8 cellular contexts compared by ENCODE assay signal in the genomic region with DNA sequence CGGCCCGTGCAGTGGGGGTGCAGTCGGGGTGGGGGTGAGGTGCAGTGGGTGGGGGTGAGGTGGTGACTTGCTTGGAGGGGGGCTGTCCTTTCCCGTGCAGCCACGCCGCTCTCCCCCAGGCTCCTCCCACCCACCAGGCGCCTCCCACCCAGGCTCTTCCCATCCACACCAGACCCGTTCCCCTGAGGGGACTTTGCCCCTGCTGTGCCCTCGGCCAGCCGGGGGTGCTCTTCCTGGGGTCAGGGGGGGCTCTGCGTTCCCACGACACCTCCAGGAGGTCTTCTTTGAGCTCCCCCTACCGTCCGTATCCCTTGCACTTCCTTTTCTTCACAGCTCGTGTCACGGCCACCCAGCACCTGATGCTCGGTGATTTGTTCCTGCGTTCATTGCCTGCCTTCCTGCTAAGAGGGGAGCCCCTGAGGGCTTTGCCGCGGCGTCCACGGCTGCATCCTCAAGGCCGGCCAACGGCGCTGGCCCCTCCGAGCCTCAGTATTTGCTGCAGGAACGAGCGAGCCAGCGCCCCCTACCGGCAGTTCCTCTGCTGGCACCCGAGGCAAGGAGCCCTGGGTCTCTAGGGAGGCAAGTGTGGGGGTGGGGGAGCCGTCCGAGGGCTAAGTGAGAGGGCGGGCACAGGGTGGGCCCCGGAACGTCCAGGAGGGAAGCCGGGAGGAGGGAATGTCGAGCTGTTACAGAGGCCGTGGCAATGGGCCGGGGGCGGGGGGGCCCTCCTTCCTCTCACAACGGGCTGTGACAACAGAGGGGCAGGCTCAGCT. TPM values are rescaled to one million over a fixed set of nuclear protein-coding genes. Genes with fewer than 3 reads are reported as not detected.
DNase-seq lines count a peak whose midpoint lies in the region; ATAC-seq and TF ChIP-seq lines count a peak whose summit lies in the region.

No MANE protein-coding gene starts in this region.

- peaks cover 12% of the 10 kb centered on the region for H3K36me3 Mint-ChIP-seq in Calu3 (ENCODE audit: insufficient read depth, unreplicated experiment)
- H3K36me3 Mint-ChIP-seq in progenitor cell of endocrine pancreas (ENCODE audit: insufficient read depth): no peaks in the 10 kb centered on the region

- peak overlapping the region in 1 of 12 donors; percentile 26 for H3K27ac ChIP-seq in heart left ventricle
- H3K27ac ChIP-seq in upper lobe of left lung: peak overlapping the region in 1 of 4 donors; percentile 0

- intact Hi-C loops in Calu3 (cut with micrococcal nuclease; ENCODE audit: unreplicated experiment): no loop called here
- intact Hi-C loops in heart left ventricle (cut with DNase I): loop anchor here in 1 of 10 donors (5.0 kb wide), 1 partner anchor 199 kb away; no protein-coding TSS in a partner anchor

- H3K4me1 ChIP-seq in heart left ventricle: peaks cover 0 to 31% (median 6%) of the 10 kb centered on the region in 12 donors
- H3K4me1 ChIP-seq in upper lobe of left lung: peaks cover 9 to 14% (median 13%) of the 10 kb centered on the region in 4 donors

- H3K9me3 Mint-ChIP-seq in Calu3 (ENCODE audit: low read depth, unreplicated experiment) (no peaks in the 10 kb centered on the region), progenitor cell of endocrine pancreas (ENCODE audit: low read depth) (no peaks in the 10 kb centered on the region)

- TF ChIP-seq CTCF in Calu3 (IDR thresholded peaks at IDR 0.05; ENCODE audit: unreplicated experiment) (peak; percentile 96), heart left ventricle (IDR thresholded peaks at IDR 0.05) (peak; percentile 64 to 84 (median 74)), progenitor cell of endocrine pancreas (IDR thresholded peaks at IDR 0.05; ENCODE audit: unreplicated experiment) (peak; percentile 89), upper lobe of left lung (IDR thresholded peaks at IDR 0.05) (peak; percentile 63 to 87 (median 78))

- TF ChIP-seq EP300 in upper lobe of left lung (IDR thresholded peaks at IDR 0.05): no peak

- WGBS in heart left ventricle, 4 donors: 0 to 1% (median 1%) methylated on average over 32 to 42 of the region's 42 CpGs
- WGBS in upper lobe of left lung, 2 donors: 1 to 2% methylated on average over 21 to 36 of the region's 42 CpGs

- no peaks in the 10 kb centered on the region for H3K9me3 ChIP-seq in heart left ventricle
- no peaks in the 10 kb centered on the region for H3K9me3 ChIP-seq in upper lobe of left lung

- H3K27me3 Mint-ChIP-seq in Calu3 (ENCODE audit: unreplicated experiment) (peaks cover 89% of the 10 kb centered on the region), progenitor cell of endocrine pancreas (peaks cover 65% of the 10 kb centered on the region)

- peak overlapping the region in 11 of 12 donors; percentile 26 to 56 (median 50) for H3K4me3 ChIP-seq in heart left ventricle
- peak overlapping the region in 3 of 4 donors; percentile 33 to 47 (median 42) for H3K4me3 ChIP-seq in upper lobe of left lung

- DNase-seq in Calu3: peak; percentile 92
- peak; percentile 42 for DNase-seq in KG1 (lab: John Stamatoyannopoulos, UW)
- DNase-seq in SW 1271 (lab: John Stamatoyannopoulos, UW): peak; percentile 42 to 48
- peak; percentile 54 for DNase-seq in activated naive CD8-positive, alpha-beta T cell treated with anti-CD3 and anti-CD28 coated beads, Interleukin-2, amount 50 U/mL, for 16 hours (ENCODE audit: low read depth, low spot score)
- DNase-seq in heart left ventricle: peak; percentile 64 to 90 (median 78)
- DNase-seq in progenitor cell of endocrine pancreas (ENCODE audit: low spot score, unreplicated experiment): peak; percentile 93
- DNase-seq in upper lobe of left lung: peak; percentile 65 to 91

- H3K4me1 Mint-ChIP-seq in Calu3 (ENCODE audit: low read depth, unreplicated experiment) (peaks cover 8% of the 10 kb centered on the region), progenitor cell of endocrine pancreas (ENCODE audit: low read depth) (peaks cover 8% of the 10 kb centered on the region)

- CTCF ChIA-PET in Calu3 (lab: Charles Lee): interaction anchor here (0.5 to 2.2 kb wide), 15 partner anchors 9 to 540 kb away, joined by 3 to 22 read pairs (median 5); no protein-coding TSS in a partner anchor

- H3K36me3 ChIP-seq in heart left ventricle: no peaks in the 10 kb centered on the region
- H3K36me3 ChIP-seq in upper lobe of left lung: no peaks in the 10 kb centered on the region

- H3K27ac Mint-ChIP-seq in Calu3 (ENCODE audit: unreplicated experiment) (no peak overlapping the region), progenitor cell of endocrine pancreas (no peak overlapping the region)

- peak overlapping the region; percentile 67 for H3K4me3 Mint-ChIP-seq in Calu3 (ENCODE audit: low read depth, unreplicated experiment)
- peak overlapping the region; percentile 74 for H3K4me3 Mint-ChIP-seq in progenitor cell of endocrine pancreas (ENCODE audit: low read depth)

- no TSS peak for BruUV-seq in Calu3 (replicated peaks; lab: Mats Ljungman, UMichigan)

- ATAC-seq in heart left ventricle: peak in 3 of 4 donors; percentile 69 to 83 (median 74)
- ATAC-seq in upper lobe of left lung (ENCODE audit: low FRiP score in 2 of 2): peak in 1 of 2 donors; percentile 67
- no peak for ATAC-seq in HG02885 (IDR thresholded peaks at IDR 0.05; ENCODE audit: poor library complexity, unreplicated experiment)

- TF ChIP-seq POLR2A in heart left ventricle (IDR thresholded peaks at IDR 0.05): no peak
- TF ChIP-seq POLR2A in upper lobe of left lung (IDR thresholded peaks at IDR 0.05): no peak

- peaks cover 0 to 55% (median 16%) of the 10 kb centered on the region in 9 donors for H3K27me3 ChIP-seq in heart left ventricle
- peaks cover 0 to 28% (median 9%) of the 10 kb centered on the region in 4 donors for H3K27me3 ChIP-seq in upper lobe of left lung

RNA-seq across cellular contexts. Expression of gene LRRC4B, which starts 11.8 kb away (rescaled TPM):
- total RNA-seq in Calu3 (2022) (not detected in 2 replicates), heart left ventricle (1 to 10 TPM in 4 of 9 donors, under 1 TPM in 5; 0.35 to 2.4 (median 0.87) TPM), progenitor cell of endocrine pancreas (1.0 and 1.2 TPM in 2 replicates), upper lobe of left lung (1 to 10 TPM in 4 of 6 donors, under 1 TPM in 2; 0.69 to 5.1 (median 1.7) TPM)
- 1 to 10 TPM in 1 of 2 donors, under 1 TPM in 1; 0.97 to 1.0 TPM for polyA plus RNA-seq in heart left ventricle

RNA-seq across cellular contexts. Expression of gene ASPDH, which starts 42.7 kb away (rescaled TPM):
- total RNA-seq in Calu3 (2022) (not detected in 2 replicates), heart left ventricle (not detected), progenitor cell of endocrine pancreas (not detected in 2 replicates), upper lobe of left lung (not detected)
- polyA plus RNA-seq in heart left ventricle: not detected

RNA-seq across cellular contexts. Expression of gene JOSD2, which starts 45.4 kb away (rescaled TPM):
- 33.5 and 38.6 TPM in 2 replicates for total RNA-seq in Calu3 (2022)
- total RNA-seq in heart left ventricle: 10 to 100 TPM; 18.7 to 43.8 (median 29.5) TPM
- 10 to 100 TPM; 47.7 to 49.7 TPM for polyA plus RNA-seq in heart left ventricle
- total RNA-seq in progenitor cell of endocrine pancreas: 12.1 and 13.1 TPM in 2 replicates
- 10 to 100 TPM; 22.6 to 59.2 (median 40.1) TPM for total RNA-seq in upper lobe of left lung

Comparison
In these comparisons a context has a peak if more than half of its experiments do, and no peak if none do; other contexts are left out.
1. DNase-seq: peak in every context shown above with its lines; median percentile 93 in progenitor cell of endocrine pancreas; 92 in Calu3; 78 in heart left ventricle; 78 in upper lobe of left lung; 54 in activated naive CD8-positive, alpha-beta T cell treated with anti-CD3 and anti-CD28 coated beads, Interleukin-2, amount 50 U/mL, for 16 hours; 45 in SW 1271; 42 in KG1.